In genomic region chr16:2457267-2457666, GRCh38 we compare ENCODE assay signal across 1 cellular context.
A peak's percentile ranks its signal among the peaks of the same experiment; 100 is the strongest.
TF ChIP-seq lines count a peak whose summit lies in the region.

No MANE protein-coding gene starts in this region.

TF ChIP-seq in K562, 482 proteins besides CTCF, POLR2A, EP300 and RAD21:
- TF ChIP-seq USF2 (CRISPR knock-in tag; IDR thresholded peaks at IDR 0.05), result peak; percentile 25; the same call in 1 of the 2 replicates
- TF ChIP-seq MBD2 (IDR thresholded peaks at IDR 0.05; ENCODE audit: borderline replicate concordance, low read depth), result no peak
